ENCODE assay signal across 2 cellular contexts in genomic region chr1:225693699-225694096, GRCh38. TPM values are rescaled to one million over a fixed set of nuclear protein-coding genes. Genes with fewer than 3 reads are reported as not detected.
"Had no signal": no experiment of that assay in that cellular context is flagged by ENCODE, and none has a peak within 500 bp of the region (broad histone marks: within the 10 kb centered on the region; RNA-seq: fewer than 3 reads in every experiment).

No MANE protein-coding gene starts in this region.

RNA-seq across cellular contexts. Expression of gene ENAH, which starts 40.8 kb away (rescaled TPM):
- total RNA-seq: T-helper 1 cell treated with Interleukin-12 subunit alpha and Interleukin-12 subunit beta and Interleukin-4 antibody, amounts not matched to agents 30 ng/mL and 1 ng/mL, for 36 hours; T-helper 2 cell treated with Interferon-gamma antibody and Interleukin-4, amounts not matched to agents 100 ng/mL and 5 ng/mL, for 36 hours had no signal
